Comparison of ENCODE assay signal across 29 cellular contexts in the genomic region with DNA sequence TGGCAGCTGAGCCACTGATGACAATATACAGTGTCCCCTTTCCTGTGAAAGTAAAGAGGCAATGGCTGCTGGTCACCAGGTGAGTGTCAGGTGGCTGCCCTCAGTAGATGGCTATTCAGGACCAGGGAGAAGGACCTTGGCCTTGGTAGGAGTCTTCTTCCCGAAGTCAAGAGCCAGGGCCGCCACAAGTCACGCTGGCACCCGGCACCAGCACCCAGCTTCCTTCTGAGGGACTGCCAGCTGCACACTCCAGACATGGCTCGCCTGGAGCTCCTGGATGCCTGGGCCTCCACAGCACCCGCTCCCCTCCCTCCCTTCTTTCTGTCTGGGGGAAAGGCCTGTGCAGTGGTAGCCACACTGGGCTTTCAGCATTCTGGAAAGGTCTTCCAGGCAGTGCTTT.
"Had no signal": no experiment of that assay in that cellular context is flagged by ENCODE, and none has a peak within 500 bp of the region (broad histone marks: within the 10 kb centered on the region; RNA-seq: fewer than 3 reads in every experiment).

No MANE protein-coding gene starts in this region.

- DNase-seq: dermis blood vessel endothelial cell; dorsolateral prefrontal cortex; effector CD8-positive, alpha-beta T cell; effector memory CD8-positive, alpha-beta T cell; endodermal cell; erythroblast; esophagus squamous epithelium; foreskin fibroblast; foreskin melanocyte; gastrocnemius medialis; glutamatergic neuron; heart right ventricle; hippocampal formation; kidney glomerular epithelial cell; left colon; left ventricle myocardium inferior; lower lobe of right lung; mesenchymal stem cell; mucosa of descending colon; naive B cell had no signal

- H3K27ac Mint-ChIP-seq: endodermal cell, mesothelial cell of epicardium had no signal

- H3K4me1 Mint-ChIP-seq: naive B cell had no signal

- H3K4me3 ChIP-seq: coronary artery, dorsolateral prefrontal cortex, esophagus squamous epithelium, gastrocnemius medialis, heart right ventricle, left ventricle myocardium inferior, lower lobe of right lung, mucosa of descending colon had no signal

- H3K27me3 ChIP-seq: dorsolateral prefrontal cortex, esophagus squamous epithelium, gastrocnemius medialis, heart right ventricle had no signal

- ATAC-seq: effector memory CD8-positive, alpha-beta T cell; esophagus mucosa; gastrocnemius medialis; heart right ventricle; left colon; left lobe of liver; lower lobe of right lung; mucosa of descending colon had no signal

- H3K4me3 Mint-ChIP-seq: effector memory CD8-positive, alpha-beta T cell; endodermal cell; mesothelial cell of epicardium; naive B cell had no signal

- H3K9me3 Mint-ChIP-seq: effector memory CD8-positive, alpha-beta T cell; endodermal cell; mesothelial cell of epicardium; naive B cell had no signal

- H3K27ac ChIP-seq: coronary artery, epithelial cell of prostate, gastrocnemius medialis, heart right ventricle, left ventricle myocardium inferior, lower lobe of right lung had no signal

- H3K9me3 ChIP-seq: esophagus squamous epithelium, gastrocnemius medialis, heart right ventricle, left ventricle myocardium inferior, lower lobe of right lung, mucosa of descending colon had no signal

- FAIRE-seq: colon, endometrium, islet of Langerhans, keratinocyte had no signal

- H3K27me3 Mint-ChIP-seq: effector memory CD8-positive, alpha-beta T cell; naive B cell had no signal
